In the genomic region with DNA sequence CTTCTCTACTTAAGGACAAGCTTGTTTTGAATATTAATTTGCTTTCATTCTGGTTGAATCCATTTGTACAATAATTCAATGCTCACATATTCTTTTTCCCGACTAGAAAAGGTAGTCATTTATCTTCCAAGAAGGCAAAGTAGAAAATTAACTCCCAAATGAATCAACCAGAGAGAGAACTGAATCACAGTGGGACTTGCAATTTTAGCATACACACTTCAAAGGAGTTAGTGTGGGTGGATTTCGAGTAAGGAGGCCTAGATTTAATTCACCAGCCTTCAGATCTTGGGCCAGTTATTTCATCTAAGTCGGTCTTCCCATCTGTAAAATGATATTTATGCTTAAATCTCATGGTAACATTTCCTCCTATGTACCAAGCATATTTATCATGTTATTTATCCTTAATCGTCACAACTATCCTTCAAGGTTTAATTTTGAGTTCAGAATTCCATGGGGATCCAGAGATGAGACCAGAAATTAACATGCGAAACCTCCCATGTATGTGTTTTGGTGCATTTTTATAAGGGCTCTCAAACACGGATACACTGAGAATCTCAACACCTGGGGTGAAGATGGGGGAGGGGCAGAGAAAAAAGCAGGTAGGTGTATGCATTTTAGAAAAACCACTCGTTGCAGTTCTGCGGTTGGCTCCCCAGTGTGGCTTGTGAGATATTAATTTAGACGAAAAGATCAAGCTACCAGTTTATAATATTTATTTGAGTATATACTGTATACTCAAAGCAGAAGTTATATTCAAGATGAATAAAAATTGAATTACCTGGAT, we compare ENCODE assay signal across 1 cellular context.
TF ChIP-seq lines count a peak whose summit lies in the region.

No MANE protein-coding gene starts in this region.

TF ChIP-seq in GM23338, 12 proteins besides CTCF, POLR2A, EP300 and RAD21 (continued from another document):
- TF ChIP-seq, protein P1, sequence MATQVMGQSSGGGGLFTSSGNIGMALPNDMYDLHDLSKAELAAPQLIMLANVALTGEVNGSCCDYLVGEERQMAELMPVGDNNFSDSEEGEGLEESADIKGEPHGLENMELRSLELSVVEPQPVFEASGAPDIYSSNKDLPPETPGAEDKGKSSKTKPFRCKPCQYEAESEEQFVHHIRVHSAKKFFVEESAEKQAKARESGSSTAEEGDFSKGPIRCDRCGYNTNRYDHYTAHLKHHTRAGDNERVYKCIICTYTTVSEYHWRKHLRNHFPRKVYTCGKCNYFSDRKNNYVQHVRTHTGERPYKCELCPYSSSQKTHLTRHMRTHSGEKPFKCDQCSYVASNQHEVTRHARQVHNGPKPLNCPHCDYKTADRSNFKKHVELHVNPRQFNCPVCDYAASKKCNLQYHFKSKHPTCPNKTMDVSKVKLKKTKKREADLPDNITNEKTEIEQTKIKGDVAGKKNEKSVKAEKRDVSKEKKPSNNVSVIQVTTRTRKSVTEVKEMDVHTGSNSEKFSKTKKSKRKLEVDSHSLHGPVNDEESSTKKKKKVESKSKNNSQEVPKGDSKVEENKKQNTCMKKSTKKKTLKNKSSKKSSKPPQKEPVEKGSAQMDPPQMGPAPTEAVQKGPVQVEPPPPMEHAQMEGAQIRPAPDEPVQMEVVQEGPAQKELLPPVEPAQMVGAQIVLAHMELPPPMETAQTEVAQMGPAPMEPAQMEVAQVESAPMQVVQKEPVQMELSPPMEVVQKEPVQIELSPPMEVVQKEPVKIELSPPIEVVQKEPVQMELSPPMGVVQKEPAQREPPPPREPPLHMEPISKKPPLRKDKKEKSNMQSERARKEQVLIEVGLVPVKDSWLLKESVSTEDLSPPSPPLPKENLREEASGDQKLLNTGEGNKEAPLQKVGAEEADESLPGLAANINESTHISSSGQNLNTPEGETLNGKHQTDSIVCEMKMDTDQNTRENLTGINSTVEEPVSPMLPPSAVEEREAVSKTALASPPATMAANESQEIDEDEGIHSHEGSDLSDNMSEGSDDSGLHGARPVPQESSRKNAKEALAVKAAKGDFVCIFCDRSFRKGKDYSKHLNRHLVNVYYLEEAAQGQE (IDR thresholded peaks at IDR 0.05; ENCODE audit: unreplicated experiment) = no peak
- TF ChIP-seq, protein P2, sequence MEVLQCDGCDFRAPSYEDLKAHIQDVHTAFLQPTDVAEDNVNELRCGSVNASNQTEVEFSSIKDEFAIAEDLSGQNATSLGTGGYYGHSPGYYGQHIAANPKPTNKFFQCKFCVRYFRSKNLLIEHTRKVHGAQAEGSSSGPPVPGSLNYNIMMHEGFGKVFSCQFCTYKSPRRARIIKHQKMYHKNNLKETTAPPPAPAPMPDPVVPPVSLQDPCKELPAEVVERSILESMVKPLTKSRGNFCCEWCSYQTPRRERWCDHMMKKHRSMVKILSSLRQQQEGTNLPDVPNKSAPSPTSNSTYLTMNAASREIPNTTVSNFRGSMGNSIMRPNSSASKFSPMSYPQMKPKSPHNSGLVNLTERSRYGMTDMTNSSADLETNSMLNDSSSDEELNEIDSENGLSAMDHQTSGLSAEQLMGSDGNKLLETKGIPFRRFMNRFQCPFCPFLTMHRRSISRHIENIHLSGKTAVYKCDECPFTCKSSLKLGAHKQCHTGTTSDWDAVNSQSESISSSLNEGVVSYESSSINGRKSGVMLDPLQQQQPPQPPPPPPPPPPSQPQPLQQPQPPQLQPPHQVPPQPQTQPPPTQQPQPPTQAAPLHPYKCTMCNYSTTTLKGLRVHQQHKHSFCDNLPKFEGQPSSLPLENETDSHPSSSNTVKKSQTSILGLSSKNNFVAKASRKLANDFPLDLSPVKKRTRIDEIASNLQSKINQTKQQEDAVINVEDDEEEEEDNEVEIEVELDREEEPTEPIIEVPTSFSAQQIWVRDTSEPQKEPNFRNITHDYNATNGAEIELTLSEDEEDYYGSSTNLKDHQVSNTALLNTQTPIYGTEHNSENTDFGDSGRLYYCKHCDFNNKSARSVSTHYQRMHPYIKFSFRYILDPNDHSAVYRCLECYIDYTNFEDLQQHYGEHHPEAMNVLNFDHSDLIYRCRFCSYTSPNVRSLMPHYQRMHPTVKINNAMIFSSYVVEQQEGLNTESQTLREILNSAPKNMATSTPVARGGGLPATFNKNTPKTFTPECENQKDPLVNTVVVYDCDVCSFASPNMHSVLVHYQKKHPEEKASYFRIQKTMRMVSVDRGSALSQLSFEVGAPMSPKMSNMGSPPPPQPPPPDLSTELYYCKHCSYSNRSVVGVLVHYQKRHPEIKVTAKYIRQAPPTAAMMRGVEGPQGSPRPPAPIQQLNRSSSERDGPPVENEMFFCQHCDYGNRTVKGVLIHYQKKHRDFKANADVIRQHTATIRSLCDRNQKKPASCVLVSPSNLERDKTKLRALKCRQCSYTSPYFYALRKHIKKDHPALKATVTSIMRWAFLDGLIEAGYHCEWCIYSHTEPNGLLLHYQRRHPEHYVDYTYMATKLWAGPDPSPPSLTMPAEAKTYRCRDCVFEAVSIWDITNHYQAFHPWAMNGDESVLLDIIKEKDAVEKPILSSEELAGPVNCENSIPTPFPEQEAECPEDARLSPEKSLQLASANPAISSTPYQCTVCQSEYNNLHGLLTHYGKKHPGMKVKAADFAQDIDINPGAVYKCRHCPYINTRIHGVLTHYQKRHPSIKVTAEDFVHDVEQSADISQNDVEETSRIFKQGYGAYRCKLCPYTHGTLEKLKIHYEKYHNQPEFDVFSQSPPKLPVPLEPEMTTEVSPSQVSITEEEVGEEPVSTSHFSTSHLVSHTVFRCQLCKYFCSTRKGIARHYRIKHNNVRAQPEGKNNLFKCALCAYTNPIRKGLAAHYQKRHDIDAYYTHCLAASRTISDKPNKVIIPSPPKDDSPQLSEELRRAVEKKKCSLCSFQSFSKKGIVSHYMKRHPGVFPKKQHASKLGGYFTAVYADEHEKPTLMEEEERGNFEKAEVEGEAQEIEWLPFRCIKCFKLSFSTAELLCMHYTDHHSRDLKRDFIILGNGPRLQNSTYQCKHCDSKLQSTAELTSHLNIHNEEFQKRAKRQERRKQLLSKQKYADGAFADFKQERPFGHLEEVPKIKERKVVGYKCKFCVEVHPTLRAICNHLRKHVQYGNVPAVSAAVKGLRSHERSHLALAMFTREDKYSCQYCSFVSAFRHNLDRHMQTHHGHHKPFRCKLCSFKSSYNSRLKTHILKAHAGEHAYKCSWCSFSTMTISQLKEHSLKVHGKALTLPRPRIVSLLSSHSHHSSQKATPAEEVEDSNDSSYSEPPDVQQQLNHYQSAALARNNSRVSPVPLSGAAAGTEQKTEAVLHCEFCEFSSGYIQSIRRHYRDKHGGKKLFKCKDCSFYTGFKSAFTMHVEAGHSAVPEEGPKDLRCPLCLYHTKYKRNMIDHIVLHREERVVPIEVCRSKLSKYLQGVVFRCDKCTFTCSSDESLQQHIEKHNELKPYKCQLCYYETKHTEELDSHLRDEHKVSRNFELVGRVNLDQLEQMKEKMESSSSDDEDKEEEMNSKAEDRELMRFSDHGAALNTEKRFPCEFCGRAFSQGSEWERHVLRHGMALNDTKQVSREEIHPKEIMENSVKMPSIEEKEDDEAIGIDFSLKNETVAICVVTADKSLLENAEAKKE (CRISPR knock-in tag; IDR thresholded peaks at IDR 0.05) = no peak
- TF ChIP-seq CREB1 (CRISPR knock-in tag; IDR thresholded peaks at IDR 0.05; ENCODE audit: low read depth) (no peak), EZH2 (IDR thresholded peaks at IDR 0.05; ENCODE audit: low read depth, unreplicated experiment) (no peak), STAT1 (IDR thresholded peaks at IDR 0.05; ENCODE audit: unreplicated experiment) (no peak), ZNF114 (CRISPR knock-in tag; IDR thresholded peaks at IDR 0.05) (no peak), EZH2phosphoT487 (IDR thresholded peaks at IDR 0.05; ENCODE audit: unreplicated experiment) (no peak)
- TF ChIP-seq, protein P3, sequence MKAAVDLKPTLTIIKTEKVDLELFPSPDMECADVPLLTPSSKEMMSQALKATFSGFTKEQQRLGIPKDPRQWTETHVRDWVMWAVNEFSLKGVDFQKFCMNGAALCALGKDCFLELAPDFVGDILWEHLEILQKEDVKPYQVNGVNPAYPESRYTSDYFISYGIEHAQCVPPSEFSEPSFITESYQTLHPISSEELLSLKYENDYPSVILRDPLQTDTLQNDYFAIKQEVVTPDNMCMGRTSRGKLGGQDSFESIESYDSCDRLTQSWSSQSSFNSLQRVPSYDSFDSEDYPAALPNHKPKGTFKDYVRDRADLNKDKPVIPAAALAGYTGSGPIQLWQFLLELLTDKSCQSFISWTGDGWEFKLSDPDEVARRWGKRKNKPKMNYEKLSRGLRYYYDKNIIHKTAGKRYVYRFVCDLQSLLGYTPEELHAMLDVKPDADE (IDR thresholded peaks at IDR 0.05) = no peak
TF ChIP-seq in GM23338: peak in this region for 0.
